ENCODE assay signal across 17 cellular contexts in genomic region chr18:76522104-76522503, GRCh38. TPM values are rescaled to one million over a fixed set of nuclear protein-coding genes. Genes with fewer than 3 reads are reported as not detected.
DNase-seq lines count a peak whose midpoint lies in the region; ATAC-seq, FAIRE-seq and TF ChIP-seq lines count a peak whose summit lies in the region.
"Had no signal": no experiment of that assay in that cellular context is flagged by ENCODE, and none has a peak within 500 bp of the region (broad histone marks: within the 10 kb centered on the region; RNA-seq: fewer than 3 reads in every experiment).

No MANE protein-coding gene starts in this region.

- POLR2A ChIA-PET in WTC11 (lab: Charles Lee), result interaction anchor here (0.5 kb wide), 1 partner anchor 127 kb away, joined by 3 read pairs; no protein-coding TSS in a partner anchor

- no peaks in the 10 kb centered on the region for H3K9me3 ChIP-seq in HUES6 (ENCODE audit: control insufficient read depth, insufficient read depth, low read depth, low read length)
- no peaks in the 10 kb centered on the region for H3K9me3 ChIP-seq in kidney (ENCODE audit: control insufficient read depth in 1 of 2, low read length in 2 of 2)
- H3K9me3 ChIP-seq in skeletal muscle tissue (ENCODE audit: control insufficient read depth in 3 of 3, low read length in 3 of 3), result no peaks in the 10 kb centered on the region
- H3K9me3 ChIP-seq: HAP-1, left lung had no signal

- intact Hi-C loops in kidney (cut with DNase I), result no loop called here

- peak overlapping the region; percentile 43 for H3K4me3 Mint-ChIP-seq in WTC11
- H3K4me3 Mint-ChIP-seq: activated naive CD4-positive, alpha-beta T cell treated with anti-CD3 and anti-CD28 coated beads, Interleukin-2, amount 50 U/mL, for 24 hours; natural killer cell had no signal

- no peaks in the 10 kb centered on the region for H3K9me3 Mint-ChIP-seq in WTC11
- H3K9me3 Mint-ChIP-seq: activated naive CD4-positive, alpha-beta T cell treated with anti-CD3 and anti-CD28 coated beads, Interleukin-2, amount 50 U/mL, for 24 hours; natural killer cell had no signal

- CTCF ChIA-PET in WTC11 (lab: Charles Lee), result no interaction called here

- H3K27me3 ChIP-seq in HUES6 (ENCODE audit: control insufficient read depth, insufficient read depth, low read length) (no peaks in the 10 kb centered on the region), skeletal muscle tissue (ENCODE audit: control insufficient read depth in 3 of 3, insufficient read depth in 3 of 3, low read length in 3 of 3) (peaks cover 9 to 19% (median 14%) of the 10 kb centered on the region in 3 donors)
- H3K27me3 ChIP-seq: cardiac muscle cell had no signal

- TF ChIP-seq CTCF in WTC11 (IDR thresholded peaks at IDR 0.05), result no peak
- no peak for TF ChIP-seq CTCF in kidney (IDR thresholded peaks at IDR 0.05; ENCODE audit: borderline replicate concordance, extremely low read depth, insufficient read depth)

- H3K27ac ChIP-seq in HUES6 (ENCODE audit: low read depth, low read length) (peak overlapping the region; percentile 74; the same call in 1 of the 2 replicates), kidney (ENCODE audit: low read depth in 2 of 2, low read length in 2 of 2) (no peak overlapping the region), skeletal muscle tissue (ENCODE audit: low read depth, low read length) (peak overlapping the region; percentile 57)
- H3K27ac ChIP-seq: cardiac muscle cell, HL-60, left lung, SK-N-MC had no signal

- peak; percentile 67 for ATAC-seq in WTC11
- ATAC-seq in HG02852 (IDR thresholded peaks at IDR 0.05; ENCODE audit: unreplicated experiment), result no peak
- ATAC-seq: left lung, natural killer cell had no signal

- H3K27ac Mint-ChIP-seq in WTC11, result peak overlapping the region; percentile 96
- H3K27ac Mint-ChIP-seq: natural killer cell had no signal

- H3K4me3 ChIP-seq in HUES6 (ENCODE audit: low read depth, low read length) (peak overlapping the region; percentile 11; the same call in 1 of the 2 replicates), kidney (ENCODE audit: low read length in 2 of 2) (no peak overlapping the region), skeletal muscle tissue (ENCODE audit: low read length in 3 of 3) (no peak overlapping the region)
- H3K4me3 ChIP-seq: cardiac muscle cell, HAP-1, left lung, SK-N-MC had no signal

- DNase-seq in WTC11 (ENCODE audit: low spot score), result peak; percentile 40
- DNase-seq in kidney, result peak; percentile 35
- DNase-seq in Kasumi-1 (lab: John Stamatoyannopoulos, UW), result no peak
- DNase-seq in DMS 273 (lab: John Stamatoyannopoulos, UW; ENCODE audit: unreplicated experiment), result no peak
- no peak for DNase-seq in stimulated activated CD4-positive, alpha-beta T cell treated with anti-CD3 and anti-CD28 coated beads, Interleukin-4, amount 100 ng/mL, for 4 hours
- DNase-seq: Calu3, left lung, natural killer cell, NCI-H2081 had no signal

- H3K27me3 Mint-ChIP-seq in WTC11 (ENCODE audit: low read depth), result peaks cover 8% of the 10 kb centered on the region; the same call in 1 of the 2 replicates

- no peak for FAIRE-seq in kidney (lab: Jason Lieb, UNC)

- no peaks in the 10 kb centered on the region for H3K36me3 ChIP-seq in HUES6 (ENCODE audit: control insufficient read depth, insufficient read depth, low read length)
- H3K36me3 ChIP-seq in kidney (ENCODE audit: control insufficient read depth in 1 of 2, insufficient read depth in 2 of 2, low read length in 2 of 2), result no peaks in the 10 kb centered on the region
- no peaks in the 10 kb centered on the region for H3K36me3 ChIP-seq in skeletal muscle tissue (ENCODE audit: control insufficient read depth in 3 of 3, insufficient read depth in 3 of 3, low read length in 3 of 3)
- H3K36me3 ChIP-seq: cardiac muscle cell, HAP-1, left lung had no signal

- no peaks in the 10 kb centered on the region for H3K36me3 Mint-ChIP-seq in WTC11
- H3K36me3 Mint-ChIP-seq: activated naive CD4-positive, alpha-beta T cell treated with anti-CD3 and anti-CD28 coated beads, Interleukin-2, amount 50 U/mL, for 24 hours; natural killer cell had no signal

- peak overlapping the region; percentile 61 for H3K9ac ChIP-seq in HUES6 (ENCODE audit: low read length)
- H3K9ac ChIP-seq in kidney (ENCODE audit: low read length in 2 of 2), result no peak overlapping the region
- H3K9ac ChIP-seq in skeletal muscle tissue (ENCODE audit: low read depth in 1 of 3, low read length in 3 of 3), result peak overlapping the region in 2 of 3 donors; percentile 25 to 38

- H3K4me1 ChIP-seq in HUES6 (ENCODE audit: control insufficient read depth, insufficient read depth, low read length) (peaks cover 52% of the 10 kb centered on the region), kidney (ENCODE audit: control insufficient read depth in 1 of 2, insufficient read depth in 1 of 2, low read depth in 1 of 2, low read length in 2 of 2) (no peaks in the 10 kb centered on the region), skeletal muscle tissue (ENCODE audit: control insufficient read depth in 3 of 3, insufficient read depth in 3 of 3, low read length in 3 of 3) (peaks cover 5 to 6% (median 5%) of the 10 kb centered on the region in 3 donors)

- H3K4me1 Mint-ChIP-seq in WTC11, result peaks cover 59% of the 10 kb centered on the region

TF ChIP-seq in WTC11, 78 proteins besides CTCF, POLR2A, EP300 and RAD21:
- TF ChIP-seq MAX (CRISPR knock-in tag; IDR thresholded peaks at IDR 0.05), result no peak
- no peak for TF ChIP-seq ZNF138 (CRISPR knock-in tag; conservative IDR thresholded peaks at IDR 0.05)
- TF ChIP-seq FOXK1 (CRISPR knock-in tag; IDR thresholded peaks at IDR 0.05), result no peak
- TF ChIP-seq NFE2L1 (CRISPR knock-in tag; IDR thresholded peaks at IDR 0.05), result no peak
- no peak for TF ChIP-seq NR3C1 (CRISPR knock-in tag; conservative IDR thresholded peaks at IDR 0.05; ENCODE audit: low read depth)
- TF ChIP-seq MXD4 (CRISPR knock-in tag; IDR thresholded peaks at IDR 0.05; ENCODE audit: borderline replicate concordance), result no peak
- TF ChIP-seq RELA (CRISPR knock-in tag; IDR thresholded peaks at IDR 0.05; ENCODE audit: borderline replicate concordance), result no peak
- TF ChIP-seq FOXJ3 (CRISPR knock-in tag; IDR thresholded peaks at IDR 0.05; ENCODE audit: borderline replicate concordance), result no peak
- TF ChIP-seq NFYB (CRISPR knock-in tag; conservative IDR thresholded peaks at IDR 0.05; ENCODE audit: low read depth), result no peak
- TF ChIP-seq ZNF232 (CRISPR knock-in tag; IDR thresholded peaks at IDR 0.05), result no peak
- no peak for TF ChIP-seq NR1H2 (CRISPR knock-in tag; IDR thresholded peaks at IDR 0.05)
- TF ChIP-seq TP53 (CRISPR knock-in tag; IDR thresholded peaks at IDR 0.05), result no peak
- no peak for TF ChIP-seq FOXP1 (CRISPR knock-in tag; IDR thresholded peaks at IDR 0.05; ENCODE audit: borderline replicate concordance)
- TF ChIP-seq ELF4 (CRISPR knock-in tag; IDR thresholded peaks at IDR 0.05; ENCODE audit: low read depth), result no peak
- TF ChIP-seq SMAD3 (CRISPR knock-in tag; IDR thresholded peaks at IDR 0.05; ENCODE audit: borderline replicate concordance), result no peak
- no peak for TF ChIP-seq PRRX2 (CRISPR knock-in tag; IDR thresholded peaks at IDR 0.05)
TF ChIP-seq in WTC11: peak in this region for 0.

RNA-seq across cellular contexts. Expression of gene ZNF516, which starts 27.1 kb away (rescaled TPM):
- total RNA-seq in WTC11 (2021) (47.3 to 58.6 TPM (median 50.1 TPM) in 3 replicates), kidney (28.7 TPM), skeletal muscle tissue (33.9 TPM)
- polyA plus RNA-seq in kidney (ENCODE audit: insufficient read depth, low read depth, low replicate concordance), result 6.7 TPM

Comparison
In these comparisons a context has a peak if more than half of its experiments do, and no peak if none do; other contexts are left out.
1. H3K27ac ChIP-seq: peak in HUES6 (single experiment) and skeletal muscle tissue (single experiment); none in kidney (0 of 2).
2. H3K9ac ChIP-seq: peak in HUES6 (single experiment) and skeletal muscle tissue (2 of 3); none in kidney (0 of 2).
3. DNase-seq: peak in WTC11 (single experiment) and kidney (single experiment); none in Kasumi-1 (0 of 2), DMS 273 (single experiment) and stimulated activated CD4-positive, alpha-beta T cell treated with anti-CD3 and anti-CD28 coated beads, Interleukin-4, amount 100 ng/mL, for 4 hours (0 of 2).